ENCODE assay signal across 27 cellular contexts in the genomic region with DNA sequence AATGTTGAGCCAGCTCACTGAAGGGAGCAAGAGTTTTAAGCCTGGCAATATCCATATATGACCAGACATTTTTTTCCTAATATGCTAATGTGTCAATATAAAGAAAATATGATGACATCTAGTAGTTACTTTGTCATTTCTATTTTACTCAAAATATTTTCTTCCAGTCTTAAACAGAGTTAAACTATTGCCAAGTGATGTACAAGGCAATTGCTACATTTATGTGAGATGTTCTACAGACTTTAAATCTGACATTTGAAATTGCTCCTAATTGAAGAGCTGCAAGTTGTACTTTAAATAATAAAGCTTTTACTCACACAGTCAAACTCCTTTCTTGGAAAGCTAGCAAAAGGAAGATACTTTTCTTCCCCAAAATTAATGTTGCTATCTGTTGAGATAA.
"Had no signal": no experiment of that assay in that cellular context is flagged by ENCODE, and none has a peak within 500 bp of the region (broad histone marks: within the 10 kb centered on the region; RNA-seq: fewer than 3 reads in every experiment).

No MANE protein-coding gene starts in this region.

- H3K4me1 ChIP-seq: ascending aorta had no signal

- H3K36me3 ChIP-seq: ascending aorta, cardiac muscle cell had no signal

- DNase-seq: activated B cell treated with CpG ODN at 0.5 μM for 24 hours; activated CD4-positive, alpha-beta memory T cell treated with anti-CD3 and anti-CD28 coated beads for 36 hours; activated CD4-positive, alpha-beta T cell treated with anti-CD3 and anti-CD28 coated beads for 4 hours; activated CD4-positive, alpha-beta T cell treated with anti-CD3 and anti-CD28 coated beads, Interleukin-2, amount 10 ng/mL, durations not matched to agents 24 days and 14 days; activated CD4-positive, alpha-beta T cell treated with anti-CD3 and anti-CD28 coated beads, Interleukin-2, amount 50 U/mL, for 1 hour; activated CD4-positive, alpha-beta T cell treated with anti-CD3 and anti-CD28 coated beads, Interleukin-2, amount 50 U/mL, for 4 hours; activated CD4-positive, CD25-positive, alpha-beta regulatory T cell treated with anti-CD3 and anti-CD28 coated beads, Interleukin-2, amount 50 U/mL, for 72 hours; activated CD8-positive, alpha-beta memory T cell treated with anti-CD3 and anti-CD28 coated beads, Interleukin-2, amount 50 U/mL, for 4 hours; activated CD8-positive, alpha-beta T cell treated with anti-CD3 and anti-CD28 coated beads for 36 hours; activated effector memory CD4-positive, alpha-beta T cell treated with Interleukin-2 at 50 U/mL for 16 hours; activated gamma-delta T cell; activated naive CD4-positive, alpha-beta T cell treated with anti-CD3 and anti-CD28 coated beads, Interleukin-2, amount 10 ng/mL, durations not matched to agents 7 days and 5 days; activated naive CD4-positive, alpha-beta T cell treated with Interleukin-2 at 50 U/mL for 16 hours; activated naive CD8-positive, alpha-beta T cell treated with anti-CD3 and anti-CD28 coated beads, Interleukin-2, amount 10 ng/mL, durations not matched to agents 7 days and 5 days; activated naive CD8-positive, alpha-beta T cell treated with anti-CD3 and anti-CD28 coated beads, Interleukin-2, amount 50 U/mL, for 24 hours; activated T-cell treated with anti-CD3 and anti-CD28 coated beads for 4 hours; activated T-cell treated with anti-CD3 and anti-CD28 coated beads, Interleukin-2, amount 50 U/mL, for 1 hour; activated T-cell treated with anti-CD3 and anti-CD28 coated beads, Interleukin-2, amount 50 U/mL, for 48 hours; amygdala; anterior cingulate cortex; cerebellar nuclear complex; T-helper 1 cell; T-helper 2 cell; T-helper 9 cell had no signal

- H3K27me3 ChIP-seq: ascending aorta, cardiac muscle cell had no signal

- H3K9me3 ChIP-seq: ascending aorta had no signal

- H3K4me3 ChIP-seq: ascending aorta, cardiac muscle cell had no signal

- H3K27ac ChIP-seq: ascending aorta, cardiac muscle cell, VCaP had no signal

- ATAC-seq: activated CD8-positive, alpha-beta T cell treated with anti-CD3 and anti-CD28 coated beads for 36 hours; activated naive CD8-positive, alpha-beta T cell treated with anti-CD3 and anti-CD28 coated beads, Interleukin-2, amount 50 U/mL, for 24 hours had no signal
